Comparison of ENCODE assay signal across 26 cellular contexts in the genomic region with DNA sequence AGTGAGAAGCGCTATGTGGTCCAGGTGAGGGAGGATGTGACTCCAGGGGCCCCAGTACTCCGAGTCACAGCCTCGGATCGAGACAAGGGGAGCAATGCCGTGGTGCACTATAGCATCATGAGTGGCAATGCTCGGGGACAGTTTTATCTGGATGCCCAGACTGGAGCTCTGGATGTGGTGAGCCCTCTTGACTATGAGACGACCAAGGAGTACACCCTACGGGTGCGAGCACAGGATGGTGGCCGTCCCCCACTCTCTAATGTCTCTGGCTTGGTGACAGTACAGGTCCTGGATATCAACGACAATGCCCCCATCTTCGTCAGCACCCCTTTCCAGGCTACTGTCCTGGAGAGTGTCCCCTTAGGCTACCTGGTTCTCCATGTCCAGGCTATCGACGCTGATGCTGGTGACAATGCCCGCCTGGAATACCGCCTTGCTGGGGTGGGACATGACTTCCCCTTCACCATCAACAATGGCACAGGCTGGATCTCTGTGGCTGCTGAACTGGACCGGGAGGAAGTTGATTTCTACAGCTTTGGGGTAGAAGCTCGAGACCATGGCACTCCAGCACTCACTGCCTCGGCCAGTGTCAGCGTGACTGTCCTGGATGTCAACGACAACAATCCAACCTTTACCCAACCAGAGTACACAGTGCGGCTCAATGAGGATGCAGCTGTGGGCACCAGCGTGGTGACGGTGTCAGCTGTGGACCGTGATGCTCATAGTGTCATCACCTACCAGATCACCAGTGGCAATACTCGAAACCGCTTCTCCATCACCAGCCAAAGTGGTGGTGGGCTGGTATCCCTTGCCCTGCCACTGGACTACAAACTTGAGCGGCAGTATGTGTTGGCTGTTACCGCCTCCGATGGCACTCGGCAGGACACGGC. TPM values are rescaled to one million over a fixed set of nuclear protein-coding genes. Genes with fewer than 3 reads are reported as not detected.
A peak's percentile ranks its signal among the peaks of the same experiment; 100 is the strongest.
DNase-seq lines count a peak whose midpoint lies in the region; ATAC-seq, FAIRE-seq and TF ChIP-seq lines count a peak whose summit lies in the region.
"Had no signal": no experiment of that assay in that cellular context is flagged by ENCODE, and none has a peak within 500 bp of the region (broad histone marks: within the 10 kb centered on the region; RNA-seq: fewer than 3 reads in every experiment).

No MANE protein-coding gene starts in this region.

- H2BK20ac ChIP-seq in H1 (ENCODE audit: low read length): no peak overlapping the region

- H3K36me3 ChIP-seq in H1 (ENCODE audit: control insufficient read depth in 2 of 4, insufficient read depth in 4 of 4, low read length in 3 of 4): peaks cover 0 to 8% (median 0%) of the 10 kb centered on the region in 4 experiments; a peak in 3 of 8 replicates
- H3K36me3 ChIP-seq: neutrophil, tibial artery had no signal

- WGBS in H1 (ENCODE audit: extremely low coverage in 1 of 2, insufficient coverage in 1 of 2, insufficient read length in 1 of 2, insufficient replicate concordance in 2 of 2, low coverage in 1 of 2, low lambda C conversion rate in 2 of 2, missing lambda C conversion rate in 1 of 2), 2 experiments: 93% methylated on average over 32 of the region's 32 CpGs; no CpG with 5 or more reads in 1 of the 2 experiments

- H3K79me1 ChIP-seq in H1 (ENCODE audit: low read depth, low read length): peaks cover 13% of the 10 kb centered on the region; the same call in 1 of the 2 replicates

- H2BK12ac ChIP-seq in H1 (ENCODE audit: low read depth, low read length): no peak overlapping the region

- H3K18ac ChIP-seq in H1 (ENCODE audit: extremely low read depth, low read length): no peak overlapping the region

- DNase-seq in activated T-cell treated with anti-CD3 and anti-CD28 coated beads, Interleukin-2, amount 50 U/mL, for 4 hours: no peak
- no peak for DNase-seq in activated T-cell treated with anti-CD3 and anti-CD28 coated beads for 4 hours
- peak; percentile 32 for DNase-seq in GM20000 (ENCODE audit: low spot score)
- DNase-seq in H1 (ENCODE audit: low read depth in 1 of 2, low spot score in 2 of 2): no peak
- no peak for DNase-seq in progenitor cell of endocrine pancreas (ENCODE audit: low spot score, unreplicated experiment)
- DNase-seq in NK-92 treated with Interleukin-12 subunit alpha and Interleukin-12 subunit beta, amount 100 ng/mL, for 24 hours (lab: John Stamatoyannopoulos, UW): no peak
- no peak for DNase-seq in activated CD4-positive, alpha-beta T cell treated with anti-CD3 and anti-CD28 coated beads, Interleukin-2, amount 50 U/mL, for 4 hours
- DNase-seq in HK-2 (ENCODE audit: unreplicated experiment): no peak
- DNase-seq: activated effector memory CD4-positive, alpha-beta T cell treated with Interleukin-2 at 50 U/mL for 16 hours; EL; NCI-H2029 treated with DMSO at 0.1 percent for 48 hours; NCI-H524 treated with DMSO at 0.1 percent for 48 hours; SHP77; stimulated activated CD4-positive, alpha-beta T cell treated with anti-CD3 and anti-CD28 coated beads, Interleukin-15, amount 100 ng/mL, for 24 hours; stimulated activated naive B cell treated with anti-CD40 and anti-IgM and Interleukin-4, amounts not matched to agents 10 μg/mL and 1 μg/mL and 100 μg/mL, for 72 hours; tibial artery had no signal

- peaks cover 5 to 41% (median 37%) of the 10 kb centered on the region in 4 experiments for H3K4me1 ChIP-seq in H1 (replicated peaks in 1 of 4; ENCODE audit: control insufficient read depth in 3 of 4, insufficient read depth in 4 of 4, low read length in 3 of 4)

- H3K27ac ChIP-seq in H1 (ENCODE audit: low read depth, low read length): no peak overlapping the region
- H3K27ac ChIP-seq: A549, HL-60, neutrophil, tibial artery had no signal

- peaks cover 3 to 7% of the 10 kb centered on the region in 2 experiments for H4K20me1 ChIP-seq in H1 (replicated peaks in 1 of 2; ENCODE audit: control insufficient read depth in 1 of 2, insufficient read depth in 2 of 2, low read length in 2 of 2)

- no peak for TF ChIP-seq EP300 in H1 (IDR thresholded peaks at IDR 0.05; ENCODE audit: borderline replicate concordance in 1 of 2, low read depth in 2 of 2, low read length in 2 of 2)

- no peak for FAIRE-seq in H1 (lab: Jason Lieb, UNC)
- FAIRE-seq: A549, colon, H54 had no signal

- H2AFZ ChIP-seq in H1 (ENCODE audit: low read length): no peak overlapping the region

- H3K36me3 Mint-ChIP-seq in activated T-cell treated with anti-CD3 and anti-CD28 coated beads, Interleukin-2, amount 50 U/mL, for 4 hours (ENCODE audit: insufficient read depth): no peaks in the 10 kb centered on the region
- peaks cover 16% of the 10 kb centered on the region for H3K36me3 Mint-ChIP-seq in progenitor cell of endocrine pancreas (ENCODE audit: insufficient read depth)
- H3K36me3 Mint-ChIP-seq: memory B cell; stimulated activated naive B cell treated with anti-CD40 and anti-IgM and Interleukin-4, amounts not matched to agents 10 μg/mL and 1 μg/mL and 100 μg/mL, for 72 hours had no signal

- CTCF ChIA-PET in H1 (lab: Charles Lee; ENCODE audit: partially characterized antibody): interaction anchor here (1.2 to 28.7 kb wide), 7 partner anchors 8 to 152 kb away, joined by 3 to 651 read pairs (median 32); partner anchors contain the start of genes SARS1 and SORT1

- H3K4me3 Mint-ChIP-seq in activated T-cell treated with anti-CD3 and anti-CD28 coated beads, Interleukin-2, amount 50 U/mL, for 4 hours: peak overlapping the region; percentile 21
- peak overlapping the region; percentile 39 for H3K4me3 Mint-ChIP-seq in progenitor cell of endocrine pancreas (ENCODE audit: low read depth)
- H3K4me3 Mint-ChIP-seq: stimulated activated naive B cell treated with anti-CD40 and anti-IgM and Interleukin-4, amounts not matched to agents 10 μg/mL and 1 μg/mL and 100 μg/mL, for 72 hours had no signal

- no peak overlapping the region for H3K4ac ChIP-seq in H1 (replicated peaks; ENCODE audit: insufficient read length, low read depth, low read length)

- no peaks in the 10 kb centered on the region for H3K9me3 Mint-ChIP-seq in activated T-cell treated with anti-CD3 and anti-CD28 coated beads, Interleukin-2, amount 50 U/mL, for 4 hours
- H3K9me3 Mint-ChIP-seq in progenitor cell of endocrine pancreas (ENCODE audit: low read depth): no peaks in the 10 kb centered on the region
- H3K9me3 Mint-ChIP-seq: memory B cell; stimulated activated naive B cell treated with anti-CD40 and anti-IgM and Interleukin-4, amounts not matched to agents 10 μg/mL and 1 μg/mL and 100 μg/mL, for 72 hours had no signal

- no peak for TF ChIP-seq CTCF in GM20000 (IDR thresholded peaks at IDR 0.05; ENCODE audit: extremely low read depth, missing control alignments)
- TF ChIP-seq CTCF in H1 (IDR thresholded peaks at IDR 0.05; ENCODE audit: control extremely low read depth in 1 of 3, insufficient read depth in 1 of 3, low read depth in 1 of 3, low read length in 3 of 3): no peak
- no peak for TF ChIP-seq CTCF in progenitor cell of endocrine pancreas (IDR thresholded peaks at IDR 0.05; ENCODE audit: unreplicated experiment)

- H3K4me1 Mint-ChIP-seq in activated T-cell treated with anti-CD3 and anti-CD28 coated beads, Interleukin-2, amount 50 U/mL, for 4 hours (ENCODE audit: low read depth): peaks cover 6% of the 10 kb centered on the region
- H3K4me1 Mint-ChIP-seq in progenitor cell of endocrine pancreas (ENCODE audit: low read depth): peaks cover 26% of the 10 kb centered on the region

- H4K8ac ChIP-seq in H1 (ENCODE audit: extremely low read depth, insufficient read depth, low read length): no peak overlapping the region

- no peaks in the 10 kb centered on the region; a peak in 2 of 4 replicates for H3K9me3 ChIP-seq in H1 (ENCODE audit: insufficient read depth in 2 of 2, low read depth in 1 of 2, low read length in 1 of 2)
- H3K9me3 ChIP-seq: A549, neutrophil, tibial artery had no signal

- TF ChIP-seq POLR2A in H1 (IDR thresholded peaks at IDR 0.05; ENCODE audit: control extremely low read depth in 1 of 2, low read depth in 2 of 2, low read length in 2 of 2): no peak

- 0 out of 2 replicates have a peak overlapping the region, but pooled peaks have one; percentile 19 for H2BK15ac ChIP-seq in H1 (ENCODE audit: low read length)

- no peak overlapping the region for H3K4me3 ChIP-seq in H1 (ENCODE audit: extremely low read depth in 1 of 4, insufficient read depth in 2 of 4, low read depth in 3 of 4, low read length in 4 of 4)
- H3K4me3 ChIP-seq: A549, tibial artery had no signal

- H3K23me2 ChIP-seq in H1 (ENCODE audit: low read depth, low read length): peaks cover 3% of the 10 kb centered on the region; the same call in 1 of the 2 replicates

- no peak overlapping the region for H3K4me2 ChIP-seq in H1 (ENCODE audit: insufficient read depth in 1 of 2, low read depth in 2 of 2, low read length in 2 of 2)
- H3K4me2 ChIP-seq: A549 had no signal

- H3K27me3 Mint-ChIP-seq in activated T-cell treated with anti-CD3 and anti-CD28 coated beads, Interleukin-2, amount 50 U/mL, for 4 hours (ENCODE audit: low read depth): peaks cover 2% of the 10 kb centered on the region
- peaks cover 8% of the 10 kb centered on the region for H3K27me3 Mint-ChIP-seq in progenitor cell of endocrine pancreas

- peaks cover 0 to 22% (median 16%) of the 10 kb centered on the region in 4 experiments; a peak in 5 of 7 replicates for H3K27me3 ChIP-seq in H1 (replicated peaks in 1 of 4; ENCODE audit: control insufficient read depth in 3 of 4, extremely low read depth in 1 of 4, insufficient read depth in 3 of 4, low read length in 3 of 4)

- no peak overlapping the region for H3K23ac ChIP-seq in H1 (ENCODE audit: insufficient read length)

- H3K14ac ChIP-seq in H1 (ENCODE audit: insufficient read length): no peak overlapping the region

- peaks cover 0 to 27% of the 10 kb centered on the region in 2 experiments; a peak in 1 of 4 replicates for H3K79me2 ChIP-seq in H1 (ENCODE audit: control insufficient read depth in 1 of 2, insufficient read depth in 2 of 2, low read length in 2 of 2)

- ATAC-seq in activated T-cell treated with anti-CD3 and anti-CD28 coated beads, Interleukin-2, amount 50 U/mL, for 4 hours: no peak
- ATAC-seq: A549; stimulated activated naive B cell treated with anti-CD40 and anti-IgM and Interleukin-4, amounts not matched to agents 10 μg/mL and 1 μg/mL and 100 μg/mL, for 72 hours had no signal

- no peak overlapping the region for H2BK120ac ChIP-seq in H1 (replicated peaks; ENCODE audit: low read depth, low read length)

- no peak overlapping the region for H4K5ac ChIP-seq in H1 (ENCODE audit: insufficient read length, low read depth, low read length)

- H3K9ac ChIP-seq in H1 (replicated peaks in 1 of 4; ENCODE audit: extremely low read depth in 1 of 4, low read depth in 3 of 4, low read length in 3 of 4): no peak overlapping the region

- no peak overlapping the region for H4K91ac ChIP-seq in H1 (replicated peaks; ENCODE audit: insufficient read length, low read length)

- POLR2A ChIA-PET in H1 (lab: Charles Lee; ENCODE audit: partially characterized antibody): interaction anchor here (0.6 to 12.2 kb wide), 5 partner anchors 8 to 151 kb away, joined by 3 to 252 read pairs (median 4); no protein-coding TSS in a partner anchor

- no peak for TF ChIP-seq RAD21 in H1 (IDR thresholded peaks at IDR 0.05 in 1 of 2, conservative IDR thresholded peaks at IDR 0.05 in 1 of 2; ENCODE audit: low read depth in 2 of 2, low read length in 2 of 2)

- peak overlapping the region; percentile 88; the same call in 1 of the 2 replicates for H2AK5ac ChIP-seq in H1 (ENCODE audit: low read depth, low read length)

- no peak overlapping the region for H3K56ac ChIP-seq in H1 (replicated peaks; ENCODE audit: insufficient read length, low read depth, low read length)

- peak overlapping the region; percentile 2 for H3K27ac Mint-ChIP-seq in progenitor cell of endocrine pancreas
- H3K27ac Mint-ChIP-seq: memory B cell; stimulated activated naive B cell treated with anti-CD40 and anti-IgM and Interleukin-4, amounts not matched to agents 10 μg/mL and 1 μg/mL and 100 μg/mL, for 72 hours had no signal

- H2BK5ac ChIP-seq in H1 (ENCODE audit: low read depth, low read length): no peak overlapping the region

RNA-seq across cellular contexts. Expression of gene CELSR2, which starts 2.2 kb away (rescaled TPM):
- total RNA-seq in activated T-cell treated with anti-CD3 and anti-CD28 coated beads, Interleukin-2, amount 50 U/mL, for 4 hours: 1 to 10 TPM; 1.4 to 2.2 (median 1.5) TPM
- total RNA-seq in H1 (2021; fragmentation: NEBNext Ultra II Directional; extraction: Animal tissue kit (Norgen Biotek cat#: 25700)): 27.7 and 28.0 TPM in 2 replicates
- 12.0 and 25.9 TPM in 2 replicates for polyA plus RNA-seq in H1 (2011; rRNA removed)
- 12.4 TPM for polyA plus RNA-seq in H1 (2011; cell fraction: cytosol; rRNA removed)
- 59.6 TPM for polyA plus RNA-seq in H1 (2011; cell fraction: nucleus; rRNA removed)
- polyA plus RNA-seq in H1 (2012, experiment 1 of 2): 15.3 to 24.5 TPM (median 21.9 TPM) in 4 replicates
- polyA plus RNA-seq in H1 (2012, experiment 2 of 2): 16.0 TPM
- polyA plus RNA-seq in H1 (2013, experiment 1 of 2): 19.9 TPM
- polyA plus RNA-seq in H1 (2013, experiment 2 of 2): 16.0 TPM
- polyA minus RNA-seq in H1 (2011; rRNA and poly(A)+ RNA removed): 37.3 and 50.6 TPM in 2 replicates
- polyA minus RNA-seq in H1 (2011; cell fraction: cytosol; rRNA and poly(A)+ RNA removed): 28.1 TPM
- 39.4 TPM for polyA minus RNA-seq in H1 (2011; cell fraction: nucleus; rRNA and poly(A)+ RNA removed)
- 33.7 and 38.7 TPM in 2 replicates for total RNA-seq in progenitor cell of endocrine pancreas

RNA-seq across cellular contexts. Expression of gene PSRC1, which starts 31.4 kb away (rescaled TPM):
- under 1 TPM; 0.24 to 0.51 (median 0.37) TPM for total RNA-seq in activated T-cell treated with anti-CD3 and anti-CD28 coated beads, Interleukin-2, amount 50 U/mL, for 4 hours
- total RNA-seq in H1 (2021; fragmentation: NEBNext Ultra II Directional; extraction: Animal tissue kit (Norgen Biotek cat#: 25700)): 67.3 and 69.6 TPM in 2 replicates
- polyA plus RNA-seq in H1 (2011; rRNA removed): 56.1 and 83.3 TPM in 2 replicates
- polyA plus RNA-seq in H1 (2011; cell fraction: cytosol; rRNA removed): 61.4 TPM
- polyA plus RNA-seq in H1 (2011; cell fraction: nucleus; rRNA removed): 94.4 TPM
- 49.1 to 60.0 TPM (median 56.5 TPM) in 4 replicates for polyA plus RNA-seq in H1 (2012, experiment 1 of 2)
- 58.9 TPM for polyA plus RNA-seq in H1 (2012, experiment 2 of 2)
- 54.5 TPM for polyA plus RNA-seq in H1 (2013, experiment 1 of 2)
- 53.3 TPM for polyA plus RNA-seq in H1 (2013, experiment 2 of 2)
- 16.6 and 25.5 TPM in 2 replicates for polyA minus RNA-seq in H1 (2011; rRNA and poly(A)+ RNA removed)
- 24.0 TPM for polyA minus RNA-seq in H1 (2011; cell fraction: cytosol; rRNA and poly(A)+ RNA removed)
- polyA minus RNA-seq in H1 (2011; cell fraction: nucleus; rRNA and poly(A)+ RNA removed): 21.1 TPM
- 26.1 and 29.4 TPM in 2 replicates for total RNA-seq in progenitor cell of endocrine pancreas

RNA-seq across cellular contexts. Expression of gene SARS1, which starts 37.8 kb away (rescaled TPM):
- 100 to 1,000 TPM; 166 to 207 (median 201) TPM for total RNA-seq in activated T-cell treated with anti-CD3 and anti-CD28 coated beads, Interleukin-2, amount 50 U/mL, for 4 hours
- total RNA-seq in H1 (2021; fragmentation: NEBNext Ultra II Directional; extraction: Animal tissue kit (Norgen Biotek cat#: 25700)): 136 and 146 TPM in 2 replicates
- 83.1 and 97.1 TPM in 2 replicates for polyA plus RNA-seq in H1 (2011; rRNA removed)
- polyA plus RNA-seq in H1 (2011; cell fraction: cytosol; rRNA removed): 145 TPM
- 134 TPM for polyA plus RNA-seq in H1 (2011; cell fraction: nucleus; rRNA removed)
- polyA plus RNA-seq in H1 (2012, experiment 1 of 2): 150 to 162 TPM (median 155 TPM) in 4 replicates
- polyA plus RNA-seq in H1 (2012, experiment 2 of 2): 71.7 TPM
- polyA plus RNA-seq in H1 (2013, experiment 1 of 2): 89.1 TPM
- 87.4 TPM for polyA plus RNA-seq in H1 (2013, experiment 2 of 2)
- 87.1 and 97.9 TPM in 2 replicates for polyA minus RNA-seq in H1 (2011; rRNA and poly(A)+ RNA removed)
- 50.2 TPM for polyA minus RNA-seq in H1 (2011; cell fraction: cytosol; rRNA and poly(A)+ RNA removed)
- polyA minus RNA-seq in H1 (2011; cell fraction: nucleus; rRNA and poly(A)+ RNA removed): 67.5 TPM
- 135 TPM in 2 replicates for total RNA-seq in progenitor cell of endocrine pancreas

RNA-seq across cellular contexts. Expression of gene MYBPHL, which starts 55.3 kb away (rescaled TPM):
- not detected for total RNA-seq in activated T-cell treated with anti-CD3 and anti-CD28 coated beads, Interleukin-2, amount 50 U/mL, for 4 hours
- 0.30 TPM in 1 of 2 replicates, not detected in the other for total RNA-seq in H1 (2021; fragmentation: NEBNext Ultra II Directional; extraction: Animal tissue kit (Norgen Biotek cat#: 25700))
- 0.24 and 0.58 TPM in 2 replicates for polyA plus RNA-seq in H1 (2011; rRNA removed)
- 0.17 TPM for polyA plus RNA-seq in H1 (2011; cell fraction: cytosol; rRNA removed)
- 0.66 TPM for polyA plus RNA-seq in H1 (2011; cell fraction: nucleus; rRNA removed)
- 0.20 to 0.83 TPM (median 0.55 TPM) in 3 of 4 replicates, not detected in the other for polyA plus RNA-seq in H1 (2012, experiment 1 of 2)
- polyA plus RNA-seq in H1 (2012, experiment 2 of 2): not detected
- polyA plus RNA-seq in H1 (2013, experiment 1 of 2): 0.24 TPM
- 0.09 TPM for polyA plus RNA-seq in H1 (2013, experiment 2 of 2)
- 0.37 TPM in 1 of 2 replicates, not detected in the other for polyA minus RNA-seq in H1 (2011; rRNA and poly(A)+ RNA removed)
- polyA minus RNA-seq in H1 (2011; cell fraction: cytosol; rRNA and poly(A)+ RNA removed): 0.81 TPM
- polyA minus RNA-seq in H1 (2011; cell fraction: nucleus; rRNA and poly(A)+ RNA removed): not detected
- total RNA-seq in progenitor cell of endocrine pancreas: 0.29 TPM in 1 of 2 replicates, not detected in the other
- total RNA-seq: activated CD8-positive, alpha-beta memory T cell treated with anti-CD3 and anti-CD28 coated beads for 36 hours; aorta; kidney epithelial cell; T-helper 1 cell treated with Interleukin-12 subunit alpha and Interleukin-12 subunit beta and Interleukin-4 antibody, amounts not matched to agents 30 ng/mL and 1 ng/mL, for 36 hours had no signal
- polyA plus RNA-seq: A549, aorta had no signal

Comparison
In these comparisons a context has a peak if more than half of its experiments do, and no peak if none do; other contexts are left out.
1. RNA of gene PSRC1, which starts 31.4 kb away (total RNA-seq): 67.3 to 69.6 TPM in H1 and 26.1 to 29.4 TPM in progenitor cell of endocrine pancreas; 0.24 to 0.51 TPM in activated T-cell treated with anti-CD3 and anti-CD28 coated beads, Interleukin-2, amount 50 U/mL, for 4 hours; every median in the first group is over 10 times any median in the second.